ENCODE assay signal across 29 cellular contexts in the genomic region with DNA sequence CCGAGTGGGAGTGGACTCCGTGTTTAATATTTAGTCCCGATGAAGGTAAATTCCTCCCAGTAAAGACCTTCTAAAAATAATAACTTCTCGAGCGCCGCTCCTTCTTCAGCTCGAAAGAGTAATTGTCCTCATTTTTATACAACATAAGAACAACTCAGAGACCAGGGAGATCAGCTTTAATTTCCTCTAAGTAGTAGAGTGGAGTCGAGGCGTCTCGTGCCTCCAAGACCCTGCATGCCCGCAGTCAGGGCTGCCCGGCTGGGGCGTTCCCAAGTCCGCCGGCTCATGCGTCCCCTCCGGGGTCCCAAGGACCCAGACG. TPM values are rescaled to one million over a fixed set of nuclear protein-coding genes. Genes with fewer than 3 reads are reported as not detected.
DNase-seq lines count a peak whose midpoint lies in the region; ATAC-seq, FAIRE-seq and TF ChIP-seq lines count a peak whose summit lies in the region.
"Had no signal": no experiment of that assay in that cellular context is flagged by ENCODE, and none has a peak within 500 bp of the region (broad histone marks: within the 10 kb centered on the region; RNA-seq: fewer than 3 reads in every experiment).

No MANE protein-coding gene starts in this region.

- BruUV-seq in Caco-2 (replicated peaks; lab: Mats Ljungman, UMichigan) = no TSS peak

- no peak overlapping the region for H3K4me3 ChIP-seq in CD8-positive, alpha-beta memory T cell (ENCODE audit: low read length)
- H3K4me3 ChIP-seq in right cardiac atrium (ENCODE audit: low read length) (no peak overlapping the region), osteoblast (ENCODE audit: insufficient read depth, low read length) (no peak overlapping the region), Caco-2 (ENCODE audit: low read depth, low read length) (no peak overlapping the region)
- H3K4me3 ChIP-seq: Peyer's patch, thyroid gland had no signal

- no peaks in the 10 kb centered on the region for H3K9me3 ChIP-seq in CD8-positive, alpha-beta memory T cell (ENCODE audit: low read length)
- H3K9me3 ChIP-seq in T-helper 17 cell (ENCODE audit: control insufficient read depth, low read length, poor library complexity, severe bottlenecking) (no peaks in the 10 kb centered on the region), right cardiac atrium (ENCODE audit: control insufficient read depth, low read length) (no peaks in the 10 kb centered on the region), osteoblast (ENCODE audit: low read depth, low read length) (no peaks in the 10 kb centered on the region), Caco-2 (no peaks in the 10 kb centered on the region)
- H3K9me3 ChIP-seq: Peyer's patch, thyroid gland had no signal

- CTCF ChIA-PET in CD8-positive, alpha-beta memory T cell (lab: Charles Lee) = no interaction called here
- CTCF ChIA-PET in Caco-2 (lab: Charles Lee) = no interaction called here

- H3K27me3 Mint-ChIP-seq in CD8-positive, alpha-beta memory T cell = peaks cover 42 to 86% of the 10 kb centered on the region in 2 donors
- peaks cover 83% of the 10 kb centered on the region for H3K27me3 Mint-ChIP-seq in T-helper 17 cell
- H3K27me3 Mint-ChIP-seq in Caco-2 (ENCODE audit: insufficient read depth, unreplicated experiment) = no peaks in the 10 kb centered on the region

- no peak overlapping the region for H3K4me2 ChIP-seq in osteoblast (ENCODE audit: insufficient read depth, low read length)

- H2AFZ ChIP-seq in osteoblast (ENCODE audit: low read length) = no peak overlapping the region

- H3K4me1 ChIP-seq in CD8-positive, alpha-beta memory T cell (ENCODE audit: insufficient read depth, low read length) = no peaks in the 10 kb centered on the region
- no peaks in the 10 kb centered on the region for H3K4me1 ChIP-seq in right cardiac atrium (ENCODE audit: control insufficient read depth, insufficient read depth, low read length)
- no peaks in the 10 kb centered on the region for H3K4me1 ChIP-seq in osteoblast (ENCODE audit: insufficient read depth, low read length)
- no peaks in the 10 kb centered on the region for H3K4me1 ChIP-seq in Caco-2
- H3K4me1 ChIP-seq: Peyer's patch had no signal

- peaks cover 0 to 7% (median 3%) of the 10 kb centered on the region in 5 donors for H3K9me3 Mint-ChIP-seq in CD8-positive, alpha-beta memory T cell
- no peaks in the 10 kb centered on the region for H3K9me3 Mint-ChIP-seq in Caco-2 (ENCODE audit: unreplicated experiment)
- H3K9me3 Mint-ChIP-seq: activated naive CD4-positive, alpha-beta T cell treated with anti-CD3 and anti-CD28 coated beads for 36 hours; activated T-cell treated with anti-CD3 and anti-CD28 coated beads, Interleukin-2, amount 50 U/mL, for 4 hours; HFFc6; stimulated activated naive CD8-positive, alpha-beta T cell treated with anti-CD3 and anti-CD28 coated beads, Interleukin-15, Interleukin-2, amounts not matched to agents 100 ng/mL and 50 ng/mL, for 24 hours had no signal

- H3K4me3 Mint-ChIP-seq in CD8-positive, alpha-beta memory T cell = no peak overlapping the region
- peak overlapping the region; percentile 76 for H3K4me3 Mint-ChIP-seq in T-helper 17 cell
- H3K4me3 Mint-ChIP-seq in Caco-2 (ENCODE audit: unreplicated experiment) = no peak overlapping the region
- H3K4me3 Mint-ChIP-seq: activated CD4-positive, alpha-beta T cell treated with anti-CD3 and anti-CD28 coated beads for 36 hours; activated naive CD4-positive, alpha-beta T cell treated with anti-CD3 and anti-CD28 coated beads for 36 hours; activated T-cell treated with anti-CD3 and anti-CD28 coated beads, Interleukin-2, amount 50 U/mL, for 4 hours; HFFc6; stimulated activated naive CD8-positive, alpha-beta T cell treated with anti-CD3 and anti-CD28 coated beads, Interleukin-15, Interleukin-2, amounts not matched to agents 100 ng/mL and 50 ng/mL, for 24 hours had no signal

- no peaks in the 10 kb centered on the region for H3K36me3 ChIP-seq in CD8-positive, alpha-beta memory T cell (ENCODE audit: insufficient read depth, low read length)
- H3K36me3 ChIP-seq in osteoblast (ENCODE audit: insufficient read depth, low read length) = no peaks in the 10 kb centered on the region
- H3K36me3 ChIP-seq in Caco-2 (ENCODE audit: control insufficient read depth, insufficient read depth, low read length) = no peaks in the 10 kb centered on the region
- H3K36me3 ChIP-seq: Peyer's patch, thyroid gland had no signal

- intact Hi-C loops in right cardiac atrium (cut with DNase I) (no loop called here), Caco-2 (cut with micrococcal nuclease; ENCODE audit: unreplicated experiment) (no loop called here)

- no peak for DNase-seq in CD8-positive, alpha-beta memory T cell
- no peak for DNase-seq in T-helper 17 cell
- DNase-seq in right cardiac atrium = no peak
- DNase-seq in osteoblast (ENCODE audit: insufficient read length, low spot score, missing footprints) = peak; percentile 72
- DNase-seq in NOMO-1 treated with DMSO at 0.1 percent for 48 hours (lab: John Stamatoyannopoulos, UW; ENCODE audit: unreplicated experiment) = no peak
- DNase-seq in activated CD4-positive, CD25-positive, alpha-beta regulatory T cell treated with anti-CD3 and anti-CD28 coated beads, Interleukin-2, amount 50 U/mL, for 72 hours = no peak
- no peak for DNase-seq in Caco-2
- no peak for DNase-seq in H54 (ENCODE audit: insufficient read length, low spot score)
- DNase-seq: activated naive CD4-positive, alpha-beta T cell treated with anti-CD3 and anti-CD28 coated beads for 36 hours; activated T-cell treated with anti-CD3 and anti-CD28 coated beads, Interleukin-2, amount 50 U/mL, for 4 hours; dermis blood vessel endothelial cell; DMS 273 treated with DMSO at 0.1 percent for 48 hours; HFFc6; KBM-7; NCI-H146; NCI-H2171; NCI-H510A treated with DMSO at 0.1 percent for 48 hours; Peyer's patch; posterior cingulate gyrus; thyroid gland had no signal

- H3K36me3 Mint-ChIP-seq in CD8-positive, alpha-beta memory T cell = peaks cover 0 to 1% (median 0%) of the 10 kb centered on the region in 3 donors
- H3K36me3 Mint-ChIP-seq in T-helper 17 cell (ENCODE audit: low read depth) (peaks cover 8% of the 10 kb centered on the region), Caco-2 (ENCODE audit: insufficient read depth, unreplicated experiment) (no peaks in the 10 kb centered on the region)

- peaks cover 4 to 16% (median 5%) of the 10 kb centered on the region in 3 donors for H3K4me1 Mint-ChIP-seq in CD8-positive, alpha-beta memory T cell
- H3K4me1 Mint-ChIP-seq in T-helper 17 cell (peaks cover 20% of the 10 kb centered on the region), Caco-2 (ENCODE audit: low read depth, unreplicated experiment) (no peaks in the 10 kb centered on the region)

- TF ChIP-seq CTCF in osteoblast (IDR thresholded peaks at IDR 0.05; ENCODE audit: extremely low read depth, low read depth, low read length) (no peak), Caco-2 (IDR thresholded peaks at IDR 0.05; ENCODE audit: insufficient read depth in 1 of 2, low read depth in 1 of 2, low read length in 1 of 2, severe bottlenecking in 1 of 2, unreplicated experiment in 1 of 2) (no peak)

- peak overlapping the region; percentile 45 for H3K27ac ChIP-seq in CD8-positive, alpha-beta memory T cell (ENCODE audit: low read depth, low read length)
- H3K27ac ChIP-seq in right cardiac atrium (ENCODE audit: low read length) = peak overlapping the region; percentile 7
- no peak overlapping the region for H3K27ac ChIP-seq in osteoblast (ENCODE audit: low read depth, low read length)
- H3K27ac ChIP-seq: C4-2B, Peyer's patch, thyroid gland had no signal

- ATAC-seq in T-helper 17 cell = peak; percentile 8
- ATAC-seq in right cardiac atrium = no peak
- ATAC-seq: left lobe of liver had no signal

- no peak for TF ChIP-seq POLR2A in H54 (IDR thresholded peaks at IDR 0.05; ENCODE audit: low read depth, low read length)

- POLR2A ChIA-PET in CD8-positive, alpha-beta memory T cell (lab: Charles Lee) = no interaction called here
- POLR2A ChIA-PET in Caco-2 (lab: Charles Lee) = no interaction called here

- no peak overlapping the region for H3K27ac Mint-ChIP-seq in CD8-positive, alpha-beta memory T cell
- H3K27ac Mint-ChIP-seq in T-helper 17 cell (no peak overlapping the region), Caco-2 (ENCODE audit: unreplicated experiment) (no peak overlapping the region)
- H3K27ac Mint-ChIP-seq: activated CD4-positive, alpha-beta T cell treated with anti-CD3 and anti-CD28 coated beads for 36 hours; activated naive CD4-positive, alpha-beta T cell treated with anti-CD3 and anti-CD28 coated beads for 36 hours; HFFc6; naive thymus-derived CD4-positive, alpha-beta T cell; stimulated activated naive CD8-positive, alpha-beta T cell treated with anti-CD3 and anti-CD28 coated beads, Interleukin-15, Interleukin-2, amounts not matched to agents 100 ng/mL and 50 ng/mL, for 24 hours had no signal

- no peaks in the 10 kb centered on the region for H4K20me1 ChIP-seq in osteoblast (ENCODE audit: insufficient read depth, low read length)

- no peak for FAIRE-seq in H54 (lab: Jason Lieb, UNC)
- FAIRE-seq: GM19239 had no signal

- WGBS in right cardiac atrium = 35% methylated on average over 18 of the region's 18 CpGs

- peaks cover 9% of the 10 kb centered on the region for H3K27me3 ChIP-seq in CD8-positive, alpha-beta memory T cell (ENCODE audit: insufficient read depth, low read length, poor library complexity, severe bottlenecking)
- no peaks in the 10 kb centered on the region for H3K27me3 ChIP-seq in right cardiac atrium (ENCODE audit: control insufficient read depth, insufficient read depth)
- H3K27me3 ChIP-seq in osteoblast (ENCODE audit: insufficient read depth, low read length) = peaks cover 91% of the 10 kb centered on the region
- H3K27me3 ChIP-seq in Caco-2 (replicated peaks; ENCODE audit: control insufficient read depth, insufficient read depth, low read length) = no peaks in the 10 kb centered on the region

- H3K79me2 ChIP-seq in osteoblast (ENCODE audit: insufficient read depth, low read length) = no peaks in the 10 kb centered on the region

RNA-seq across cellular contexts. Expression of a gene that starts 7.8 kb away (rescaled TPM):
- not detected for total RNA-seq in CD8-positive, alpha-beta memory T cell
- not detected for polyA plus RNA-seq in CD8-positive, alpha-beta memory T cell
- not detected for total RNA-seq in T-helper 17 cell
- 1 to 10 TPM; 1.4 to 3.0 (median 2.0) TPM for total RNA-seq in right cardiac atrium
- 2.0 TPM for polyA plus RNA-seq in right cardiac atrium
- total RNA-seq in osteoblast = under 0.01 TPM in 1 of 2 replicates, not detected in the other
- 4.7 and 6.0 TPM in 2 replicates for total RNA-seq in Caco-2 (2022)
- total RNA-seq: activated CD4-positive, alpha-beta T cell treated with anti-CD3 and anti-CD28 coated beads for 36 hours; activated CD8-positive, alpha-beta memory T cell treated with anti-CD3 and anti-CD28 coated beads for 36 hours; activated naive CD4-positive, alpha-beta T cell treated with anti-CD3 and anti-CD28 coated beads for 36 hours; dermis blood vessel endothelial cell; HFFc6; left lobe of liver; naive thymus-derived CD4-positive, alpha-beta T cell; Peyer's patch; T-helper 1 cell treated with Interleukin-12 subunit alpha and Interleukin-12 subunit beta and Interleukin-4 antibody, amounts not matched to agents 30 ng/mL and 1 ng/mL, for 36 hours had no signal
- polyA plus RNA-seq: AG04450; naive thymus-derived CD4-positive, alpha-beta T cell had no signal
